In genomic region chr12:34400986-34401658, GRCh38 we compare ENCODE assay signal across 10 cellular contexts.
A peak's percentile ranks its signal among the peaks of the same experiment; 100 is the strongest.
DNase-seq lines count a peak whose midpoint lies in the region; ATAC-seq lines count a peak whose summit lies in the region.
"Had no signal": no experiment of that assay in that cellular context is flagged by ENCODE, and none has a peak within 500 bp of the region (broad histone marks: within the 10 kb centered on the region; RNA-seq: fewer than 3 reads in every experiment).

No MANE protein-coding gene starts in this region.

- H3K4me3 ChIP-seq in right cardiac atrium (ENCODE audit: low read length): no peak overlapping the region

- no peaks in the 10 kb centered on the region for H3K9me3 ChIP-seq in right cardiac atrium (ENCODE audit: control insufficient read depth, low read length)

- DNase-seq in H4 (ENCODE audit: low spot score): peak; percentile 0
- DNase-seq in activated T-cell treated with anti-CD3 and anti-CD28 coated beads, Interleukin-2, amount 50 U/mL, for 48 hours: peak; percentile 3
- DNase-seq in right cardiac atrium: peak in 2 of 3 donors; percentile 18 to 27
- DNase-seq in stimulated activated naive CD8-positive, alpha-beta T cell treated with anti-CD3 and anti-CD28 coated beads, Interleukin-15, Interleukin-2, amounts not matched to agents 100 U/mL and 50 U/mL, for 24 hours: peak; percentile 1
- no peak for DNase-seq in dedifferentiated amniotic fluid mesenchymal stem cell (ENCODE audit: extremely low spot score)
- no peak for DNase-seq in NCI-H187 (lab: John Stamatoyannopoulos, UW)
- DNase-seq: effector memory CD8-positive, alpha-beta T cell; MM.1S had no signal

- no peaks in the 10 kb centered on the region for H3K4me1 ChIP-seq in right cardiac atrium (ENCODE audit: control insufficient read depth, insufficient read depth, low read length)

- ATAC-seq in right cardiac atrium (no peak), GM18502 (IDR thresholded peaks at IDR 0.05; ENCODE audit: poor library complexity, unreplicated experiment) (no peak)
- ATAC-seq in stimulated activated naive CD8-positive, alpha-beta T cell treated with anti-CD3 and anti-CD28 coated beads, Interleukin-15, Interleukin-2, amounts not matched to agents 100 U/mL and 50 U/mL, for 24 hours: no peak
- ATAC-seq: effector memory CD8-positive, alpha-beta T cell had no signal

- intact Hi-C loops in right cardiac atrium (cut with DNase I): no loop called here

- H3K27me3 ChIP-seq in right cardiac atrium (ENCODE audit: control insufficient read depth, insufficient read depth): no peaks in the 10 kb centered on the region

- no peak overlapping the region for H3K27ac ChIP-seq in right cardiac atrium (ENCODE audit: low read length)
- H3K27ac ChIP-seq: HL-60 had no signal

- 65% methylated on average over 25 of the region's 25 CpGs for WGBS in right cardiac atrium

Comparison
In these comparisons a context has a peak if more than half of its experiments do, and no peak if none do; other contexts are left out.
1. DNase-seq: peak in H4 (single experiment), activated T-cell treated with anti-CD3 and anti-CD28 coated beads, Interleukin-2, amount 50 U/mL, for 48 hours (2 of 2), right cardiac atrium (2 of 3) and stimulated activated naive CD8-positive, alpha-beta T cell treated with anti-CD3 and anti-CD28 coated beads, Interleukin-15, Interleukin-2, amounts not matched to agents 100 U/mL and 50 U/mL, for 24 hours (single experiment); none in dedifferentiated amniotic fluid mesenchymal stem cell (single experiment) and NCI-H187 (0 of 2).